ENCODE assay signal across 18 cellular contexts in the genomic region with DNA sequence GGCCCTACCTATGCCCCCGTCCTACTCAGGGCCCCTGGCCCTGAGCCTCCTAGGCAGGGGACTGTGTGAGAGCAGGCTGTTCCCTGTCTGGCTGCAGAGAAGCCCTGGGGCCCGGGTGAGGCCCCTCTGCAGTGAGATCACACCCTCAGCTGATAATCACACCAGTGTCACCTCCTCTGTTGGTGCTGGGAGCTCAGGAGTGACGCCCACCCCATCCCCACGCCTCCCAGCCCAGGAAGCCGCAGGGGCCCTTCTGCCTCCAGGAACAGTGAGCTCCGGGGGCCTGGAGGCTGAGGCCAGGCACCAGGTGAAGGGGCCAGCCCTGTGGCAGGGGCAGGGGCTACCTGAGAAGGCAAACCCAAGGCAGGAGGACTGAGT. TPM values are rescaled to one million over a fixed set of nuclear protein-coding genes. Genes with fewer than 3 reads are reported as not detected.
DNase-seq lines count a peak whose midpoint lies in the region; FAIRE-seq and TF ChIP-seq lines count a peak whose summit lies in the region.
"Had no signal": no experiment of that assay in that cellular context is flagged by ENCODE, and none has a peak within 500 bp of the region (broad histone marks: within the 10 kb centered on the region; RNA-seq: fewer than 3 reads in every experiment).

No MANE protein-coding gene starts in this region.

- peak overlapping the region; percentile 86 for H3K27ac Mint-ChIP-seq in MCF 10A (ENCODE audit: low read depth, unreplicated experiment)
- H3K27ac Mint-ChIP-seq in astrocyte (ENCODE audit: unreplicated experiment): no peak overlapping the region

- H3K79me2 ChIP-seq in astrocyte (ENCODE audit: insufficient read depth, low read length): no peaks in the 10 kb centered on the region

- H3K4me2 ChIP-seq in astrocyte (ENCODE audit: low read length) (peak overlapping the region; percentile 52), mesenchymal stem cell (ENCODE audit: low read length, poor library complexity, severe bottlenecking) (no peak overlapping the region)
- H3K4me2 ChIP-seq: SK-N-SH had no signal

- H3K27me3 ChIP-seq in breast epithelium (no peaks in the 10 kb centered on the region), astrocyte (ENCODE audit: insufficient read depth, low read length) (no peaks in the 10 kb centered on the region), mesenchymal stem cell (ENCODE audit: control insufficient read depth in 1 of 2, insufficient read depth in 1 of 2, low read length in 2 of 2) (peaks cover 0 to 45% of the 10 kb centered on the region in 2 experiments)

- H2AFZ ChIP-seq in astrocyte (ENCODE audit: low read depth, low read length) (no peak overlapping the region), mesenchymal stem cell (ENCODE audit: low read depth, low read length) (no peak overlapping the region)

- H3K27ac ChIP-seq in breast epithelium (no peak overlapping the region), astrocyte (ENCODE audit: low read depth, low read length) (no peak overlapping the region), mesenchymal stem cell (ENCODE audit: low read length, poor library complexity, severe bottlenecking) (peak overlapping the region; percentile 87)
- H3K27ac ChIP-seq: 22Rv1, BLaER1 had no signal

- no peak for TF ChIP-seq POLR2A in breast epithelium (IDR thresholded peaks at IDR 0.05)

- intact Hi-C loops in MCF 10A (cut with micrococcal nuclease) (no loop called here), breast epithelium (cut with DNase I; ENCODE audit: low total_unique reads) (no loop called here)

- peaks cover 3% of the 10 kb centered on the region for H4K20me1 ChIP-seq in astrocyte (ENCODE audit: insufficient read depth, low read length)

- H2BK120ac ChIP-seq in mesenchymal stem cell (ENCODE audit: low read depth, low read length): no peak overlapping the region

- H3K4me3 Mint-ChIP-seq in MCF 10A (ENCODE audit: unreplicated experiment): peak overlapping the region; percentile 68
- H3K4me3 Mint-ChIP-seq in astrocyte (ENCODE audit: unreplicated experiment): no peak overlapping the region
- H3K4me3 Mint-ChIP-seq: CD8-positive, alpha-beta memory T cell had no signal

- no peaks in the 10 kb centered on the region for H3K9me3 Mint-ChIP-seq in MCF 10A (ENCODE audit: unreplicated experiment)
- peaks cover 3% of the 10 kb centered on the region for H3K9me3 Mint-ChIP-seq in astrocyte (ENCODE audit: unreplicated experiment)
- H3K9me3 Mint-ChIP-seq: CD8-positive, alpha-beta memory T cell had no signal

- no peak overlapping the region for H3K14ac ChIP-seq in mesenchymal stem cell (ENCODE audit: low read length in 2 of 2)

- H3K27me3 Mint-ChIP-seq in MCF 10A (ENCODE audit: insufficient read depth, unreplicated experiment) (no peaks in the 10 kb centered on the region), astrocyte (ENCODE audit: low read depth, unreplicated experiment) (peaks cover 57% of the 10 kb centered on the region)

- peaks cover 4 to 23% of the 10 kb centered on the region in 2 donors for H3K4me1 ChIP-seq in breast epithelium
- peaks cover 16% of the 10 kb centered on the region for H3K4me1 ChIP-seq in astrocyte (ENCODE audit: insufficient read depth, low read length)
- H3K4me1 ChIP-seq in mesenchymal stem cell (ENCODE audit: control insufficient read depth, insufficient read depth, low read depth, low read length): peaks cover 57% of the 10 kb centered on the region
- H3K4me1 ChIP-seq: HAP-1 had no signal

- H3K4me3 ChIP-seq in breast epithelium: no peak overlapping the region
- H3K4me3 ChIP-seq in astrocyte (ENCODE audit: insufficient read depth, low read depth, low read length): no peak overlapping the region
- H3K4me3 ChIP-seq in mesenchymal stem cell (ENCODE audit: insufficient read depth in 1 of 2, low read depth in 1 of 2, low read length in 2 of 2): no peak overlapping the region
- H3K4me3 ChIP-seq: BLaER1, HAP-1 had no signal

- no peak overlapping the region for H2BK15ac ChIP-seq in mesenchymal stem cell (ENCODE audit: low read depth, poor library complexity, severe bottlenecking)

- no peak overlapping the region for H4K8ac ChIP-seq in mesenchymal stem cell (ENCODE audit: low read length)

- no peaks in the 10 kb centered on the region for H3K79me1 ChIP-seq in mesenchymal stem cell (replicated peaks; ENCODE audit: low read length, poor library complexity, severe bottlenecking)

- no peak overlapping the region for H3K23ac ChIP-seq in mesenchymal stem cell (ENCODE audit: low read length in 2 of 2)

- BruUV-seq in MCF 10A (replicated peaks; lab: Mats Ljungman, UMichigan): no TSS peak

- no peak overlapping the region for H3K18ac ChIP-seq in mesenchymal stem cell (ENCODE audit: low read depth in 1 of 2, low read length in 2 of 2)

- H2AK5ac ChIP-seq in mesenchymal stem cell (ENCODE audit: low read length, severe bottlenecking): peak overlapping the region; percentile 50

- no peak for FAIRE-seq in astrocyte (lab: Jason Lieb, UNC)

- no peak overlapping the region for H3K4ac ChIP-seq in mesenchymal stem cell (ENCODE audit: low read depth in 1 of 2, low read length in 2 of 2)

- TF ChIP-seq CTCF in MCF 10A (IDR thresholded peaks at IDR 0.05; ENCODE audit: unreplicated experiment) (no peak), breast epithelium (IDR thresholded peaks at IDR 0.05) (no peak), astrocyte (IDR thresholded peaks at IDR 0.05; ENCODE audit: insufficient read depth, low read depth, low read length) (no peak)

- DNase-seq in MCF 10A (ENCODE audit: unreplicated experiment) (no peak), breast epithelium (ENCODE audit: low spot score in 2 of 2) (no peak), astrocyte (ENCODE audit: low read depth) (no peak), mesenchymal stem cell (no peak), medulla oblongata (ENCODE audit: extremely low spot score) (no peak), NOMO-1 treated with dmso at 0.1 percent for 144 hours (lab: John Stamatoyannopoulos, UW; ENCODE audit: unreplicated experiment) (no peak), mucosa of gallbladder (ENCODE audit: low spot score) (no peak)
- DNase-seq in stimulated activated CD4-positive, alpha-beta T cell treated with anti-CD3 and anti-CD28 coated beads, Interleukin-12 subunit alpha, Interleukin-12 subunit beta, amount 100 ng/mL, for 4 hours: no peak
- DNase-seq: CD8-positive, alpha-beta memory T cell; NCI-H1436 treated with DMSO at 0.1 percent for 48 hours; NCI-H2081; NCI-H2227 treated with DMSO at 0.1 percent for 48 hours; NCI-H524 treated with DMSO at 0.1 percent for 48 hours; Right ventricle myocardium superior; SK-N-SH had no signal

- CTCF ChIA-PET in MCF 10A (lab: Yijun Ruan, JAX): interaction anchor here (0.9 to 16.5 kb wide), 7 partner anchors 11 to 411 kb away, joined by 5 to 323 read pairs (median 10); no protein-coding TSS in a partner anchor

- H3K9me3 ChIP-seq in breast epithelium (no peaks in the 10 kb centered on the region), astrocyte (ENCODE audit: insufficient read depth, low read depth, low read length) (no peaks in the 10 kb centered on the region), mesenchymal stem cell (ENCODE audit: control insufficient read depth, low read length) (no peaks in the 10 kb centered on the region)
- H3K9me3 ChIP-seq: BLaER1, HAP-1, SK-N-SH had no signal

- H3K4me1 Mint-ChIP-seq in MCF 10A (ENCODE audit: insufficient read depth, unreplicated experiment): peaks cover 52% of the 10 kb centered on the region
- peaks cover 14% of the 10 kb centered on the region for H3K4me1 Mint-ChIP-seq in astrocyte (ENCODE audit: low read depth, unreplicated experiment)
- H3K4me1 Mint-ChIP-seq: CD8-positive, alpha-beta memory T cell had no signal

- POLR2A ChIA-PET in MCF 10A (lab: Yijun Ruan, JAX): interaction anchor here (0.6 to 3.9 kb wide), 7 partner anchors 14 to 115 kb away, joined by 3 to 45 read pairs (median 9); a partner anchor contains a TSS

- H2BK5ac ChIP-seq in mesenchymal stem cell (ENCODE audit: low read depth, low read length, poor library complexity, severe bottlenecking): peak overlapping the region; percentile 68

- WGBS in mesenchymal stem cell: 23% methylated on average over 6 of the region's 6 CpGs

- H3K36me3 ChIP-seq in breast epithelium (no peaks in the 10 kb centered on the region), astrocyte (ENCODE audit: insufficient read depth, low read length) (no peaks in the 10 kb centered on the region), mesenchymal stem cell (ENCODE audit: control insufficient read depth in 1 of 2, insufficient read depth in 2 of 2, low read depth in 1 of 2, low read length in 2 of 2) (no peaks in the 10 kb centered on the region)
- H3K36me3 ChIP-seq: BLaER1, HAP-1 had no signal

- no peak overlapping the region for H4K91ac ChIP-seq in mesenchymal stem cell (ENCODE audit: low read length)

- no peak overlapping the region for H2BK12ac ChIP-seq in mesenchymal stem cell (ENCODE audit: low read length in 2 of 2)

- H3K9ac ChIP-seq in astrocyte (ENCODE audit: low read length): no peak overlapping the region
- H3K9ac ChIP-seq in mesenchymal stem cell (ENCODE audit: low read length): no peak overlapping the region
- H3K9ac ChIP-seq: BLaER1, SK-N-SH had no signal

- no peaks in the 10 kb centered on the region for H3K36me3 Mint-ChIP-seq in MCF 10A (ENCODE audit: insufficient read depth, unreplicated experiment)
- H3K36me3 Mint-ChIP-seq in astrocyte (ENCODE audit: low read depth, unreplicated experiment): no peaks in the 10 kb centered on the region
- H3K36me3 Mint-ChIP-seq: CD8-positive, alpha-beta memory T cell had no signal

RNA-seq across cellular contexts. Expression of a gene that starts 20.0 kb away (rescaled TPM):
- total RNA-seq in MCF 10A (2022) (9.5 and 15.6 TPM in 2 replicates), breast epithelium (10 to 100 TPM; 14.4 to 30.1 (median 15.1) TPM), astrocyte (0.68 and 1.5 TPM in 2 replicates), mucosa of gallbladder (24.3 TPM)
- 0.18 TPM for polyA plus RNA-seq in mesenchymal stem cell (2013, experiment 1 of 2)
- 0.05 TPM for polyA plus RNA-seq in mesenchymal stem cell (2013, experiment 2 of 2)
- total RNA-seq: CD8-positive, alpha-beta memory T cell had no signal
- polyA plus RNA-seq: CD8-positive, alpha-beta memory T cell had no signal

RNA-seq across cellular contexts. Expression of a gene that starts 42.9 kb away (rescaled TPM):
- total RNA-seq in MCF 10A (2022) (2.6 and 2.8 TPM in 2 replicates), breast epithelium (10 to 100 TPM in 2 of 3 donors, 1 to 10 TPM in 1; 1.4 to 48.8 (median 47.7) TPM), astrocyte (0.93 and 1.2 TPM in 2 replicates), mucosa of gallbladder (202 TPM)
- 0.18 TPM for polyA plus RNA-seq in mesenchymal stem cell (2013, experiment 1 of 2)
- 0.05 TPM for polyA plus RNA-seq in mesenchymal stem cell (2013, experiment 2 of 2)
- polyA plus RNA-seq: CD8-positive, alpha-beta memory T cell had no signal
